ENCODE assay signal across 17 cellular contexts in genomic region chr13:114033541-114034315, GRCh38. TPM values are rescaled to one million over a fixed set of nuclear protein-coding genes. Genes with fewer than 3 reads are reported as not detected.
DNase-seq lines count a peak whose midpoint lies in the region; ATAC-seq and TF ChIP-seq lines count a peak whose summit lies in the region.
"Had no signal": no experiment of that assay in that cellular context is flagged by ENCODE, and none has a peak within 500 bp of the region (broad histone marks: within the 10 kb centered on the region; RNA-seq: fewer than 3 reads in every experiment).

No MANE protein-coding gene starts in this region.

- peaks cover 12% of the 10 kb centered on the region; the same call in 1 of the 2 replicates for H3K9me3 ChIP-seq in AG04450 (ENCODE audit: control insufficient read depth, insufficient read depth, low read length)

- H3K4me1 Mint-ChIP-seq in stimulated activated memory B cell treated with anti-CD40 and anti-IgM and Interleukin-4, amounts not matched to agents 10 μg/mL and 1 μg/mL and 100 μg/mL, for 72 hours: peaks cover 41% of the 10 kb centered on the region

- DNase-seq in AG04450 (ENCODE audit: low read depth, low spot score) (no peak), fibroblast of the aortic adventitia (ENCODE audit: low read depth) (peak; percentile 25), medulla oblongata (ENCODE audit: extremely low spot score) (no peak), globus pallidus (ENCODE audit: low spot score) (no peak), SHP77 treated with DMSO at 0.1 percent for 48 hours (lab: John Stamatoyannopoulos, UW) (no peak)
- DNase-seq: activated effector memory CD4-positive, alpha-beta T cell treated with anti-CD3 and anti-CD28 coated beads, Interleukin-2, amount 50 U/mL, for 16 hours; CD4-positive, alpha-beta memory T cell; GOT3; head of caudate nucleus; NCI-H146; PC-9; trophoblast cell had no signal

- no peak for TF ChIP-seq CTCF in AG04450 (IDR thresholded peaks at IDR 0.05; ENCODE audit: low read depth, low read length)
- no peak for TF ChIP-seq CTCF in fibroblast of the aortic adventitia (IDR thresholded peaks at IDR 0.05; ENCODE audit: insufficient read depth, low read length)

- POLR2A ChIA-PET in AG04450 (lab: Yijun Ruan, JAX): no interaction called here

- no peak overlapping the region for H3K4me3 Mint-ChIP-seq in stimulated activated memory B cell treated with anti-CD40 and anti-IgM and Interleukin-4, amounts not matched to agents 10 μg/mL and 1 μg/mL and 100 μg/mL, for 72 hours

- H3K27ac Mint-ChIP-seq in stimulated activated memory B cell treated with anti-CD40 and anti-IgM and Interleukin-4, amounts not matched to agents 10 μg/mL and 1 μg/mL and 100 μg/mL, for 72 hours: peak overlapping the region; percentile 67

- no peaks in the 10 kb centered on the region for H3K9me3 Mint-ChIP-seq in stimulated activated memory B cell treated with anti-CD40 and anti-IgM and Interleukin-4, amounts not matched to agents 10 μg/mL and 1 μg/mL and 100 μg/mL, for 72 hours

- no peak overlapping the region for H3K4me3 ChIP-seq in AG04450 (ENCODE audit: low read depth, low read length)
- peak overlapping the region; percentile 36 for H3K4me3 ChIP-seq in fibroblast of the aortic adventitia (ENCODE audit: low read depth, low read length)
- H3K4me3 ChIP-seq: PC-9 had no signal

- H3K36me3 Mint-ChIP-seq in stimulated activated memory B cell treated with anti-CD40 and anti-IgM and Interleukin-4, amounts not matched to agents 10 μg/mL and 1 μg/mL and 100 μg/mL, for 72 hours: peaks cover 49% of the 10 kb centered on the region

- CTCF ChIA-PET in AG04450 (lab: Charles Lee): no interaction called here

- H3K27me3 Mint-ChIP-seq in stimulated activated memory B cell treated with anti-CD40 and anti-IgM and Interleukin-4, amounts not matched to agents 10 μg/mL and 1 μg/mL and 100 μg/mL, for 72 hours: no peaks in the 10 kb centered on the region
- H3K27me3 Mint-ChIP-seq: CD4-positive, alpha-beta memory T cell had no signal

- ATAC-seq in stimulated activated memory B cell treated with anti-CD40 and anti-IgM and Interleukin-4, amounts not matched to agents 10 μg/mL and 1 μg/mL and 100 μg/mL, for 72 hours: no peak
- no peak for ATAC-seq in HG02759 (IDR thresholded peaks at IDR 0.05; ENCODE audit: unreplicated experiment)

- H3K27ac ChIP-seq in AG04450 (ENCODE audit: low read depth, low read length) (peak overlapping the region; percentile 61), angular gyrus (ENCODE audit: low read depth, low read length) (peak overlapping the region; percentile 37)
- H3K27ac ChIP-seq: parathyroid adenoma, PC-9 had no signal

- no peaks in the 10 kb centered on the region for H3K27me3 ChIP-seq in AG04450 (ENCODE audit: control insufficient read depth, insufficient read depth, low read length)

RNA-seq across cellular contexts. Expression of gene C13orf46, which starts 59.9 kb away (rescaled TPM):
- polyA plus RNA-seq in AG04450 (2011; rRNA removed): 0.35 and 0.51 TPM in 2 replicates
- polyA minus RNA-seq in AG04450 (2011; rRNA and poly(A)+ RNA removed): 0.70 and 1.7 TPM in 2 replicates
- total RNA-seq in fibroblast of the aortic adventitia (ENCODE audit: low replicate concordance): 0.16 and 0.27 TPM in 2 replicates
- total RNA-seq: epithelial cell of proximal tubule had no signal
